In genomic region chr7:94284120-94284519, GRCh38 we compare ENCODE assay signal across 10 cellular contexts.
"Had no signal": no experiment of that assay in that cellular context is flagged by ENCODE, and none has a peak within 500 bp of the region (broad histone marks: within the 10 kb centered on the region; RNA-seq: fewer than 3 reads in every experiment).

No MANE protein-coding gene starts in this region.

- H3K4me3 Mint-ChIP-seq: naive B cell; stimulated activated effector memory CD8-positive, alpha-beta T cell treated with anti-CD3 and anti-CD28 coated beads, Interleukin-12 subunit alpha, Interleukin-12 subunit beta, amount 100 ng/mL, for 72 hours had no signal

- ATAC-seq: activated CD4-positive, CD25-positive, alpha-beta regulatory T cell treated with anti-CD3 and anti-CD28 coated beads, Interleukin-2, amount 50 U/mL, for 24 hours; stimulated activated effector memory CD8-positive, alpha-beta T cell treated with anti-CD3 and anti-CD28 coated beads, Interleukin-12 subunit alpha, Interleukin-12 subunit beta, amount 100 ng/mL, for 72 hours; upper lobe of right lung had no signal

- H3K36me3 Mint-ChIP-seq: naive B cell; stimulated activated effector memory CD8-positive, alpha-beta T cell treated with anti-CD3 and anti-CD28 coated beads, Interleukin-12 subunit alpha, Interleukin-12 subunit beta, amount 100 ng/mL, for 72 hours had no signal

- H3K9me3 Mint-ChIP-seq: naive B cell had no signal

- FAIRE-seq: astrocyte, colon had no signal

- H3K4me1 Mint-ChIP-seq: naive B cell; stimulated activated effector memory CD8-positive, alpha-beta T cell treated with anti-CD3 and anti-CD28 coated beads, Interleukin-12 subunit alpha, Interleukin-12 subunit beta, amount 100 ng/mL, for 72 hours had no signal

- H3K27ac Mint-ChIP-seq: naive B cell; stimulated activated effector memory CD8-positive, alpha-beta T cell treated with anti-CD3 and anti-CD28 coated beads, Interleukin-12 subunit alpha, Interleukin-12 subunit beta, amount 100 ng/mL, for 72 hours had no signal

- DNase-seq: activated CD4-positive, alpha-beta T cell treated with anti-CD3 and anti-CD28 coated beads, Interleukin-2, amount 50 U/mL, for 1 hour; activated naive CD4-positive, alpha-beta T cell treated with Interleukin-2 at 50 U/mL for 16 hours; activated T-cell treated with anti-CD3 and anti-CD28 coated beads for 4 hours; erythroblast; naive B cell; upper lobe of right lung had no signal
